Comparison of ENCODE assay signal across 15 cellular contexts in the genomic region with DNA sequence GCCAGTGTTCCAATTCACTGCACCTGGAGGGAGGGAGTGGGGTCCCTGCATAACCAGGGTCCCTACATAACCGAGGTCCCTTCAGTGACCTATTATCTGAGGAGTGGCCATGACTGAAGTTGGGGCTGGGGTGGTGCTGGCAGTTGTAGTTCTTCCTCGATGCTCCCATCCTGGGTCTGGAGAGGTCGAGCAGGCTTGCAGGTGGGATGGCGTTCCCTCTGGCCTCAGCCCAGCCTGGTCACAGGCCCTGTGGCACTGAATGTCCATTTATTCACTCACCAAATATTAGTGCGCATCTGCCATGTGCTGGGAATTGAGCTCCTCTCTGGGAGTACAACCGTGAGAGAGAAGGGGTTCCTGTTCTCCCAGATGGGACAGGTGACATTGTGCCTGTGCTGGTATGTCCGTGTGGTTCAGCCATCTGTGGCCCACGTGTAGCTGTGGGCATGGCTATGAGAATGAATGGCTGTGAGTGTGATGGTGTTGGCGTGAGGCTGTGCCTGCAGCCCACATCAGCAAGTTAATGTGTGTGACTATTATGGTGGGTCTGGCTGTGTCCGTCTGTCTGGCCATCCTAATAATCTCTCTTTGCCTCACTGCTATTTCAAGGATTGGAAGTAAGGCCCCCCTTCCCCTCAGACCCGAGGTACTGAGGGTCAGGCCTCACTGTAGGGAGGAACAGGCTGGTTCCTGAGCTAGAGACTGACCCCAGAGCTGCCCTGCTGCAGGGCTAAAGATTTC. TPM values are rescaled to one million over a fixed set of nuclear protein-coding genes. Genes with fewer than 3 reads are reported as not detected.
A peak's percentile ranks its signal among the peaks of the same experiment; 100 is the strongest.
DNase-seq lines count a peak whose midpoint lies in the region; ATAC-seq and TF ChIP-seq lines count a peak whose summit lies in the region.
"Had no signal": no experiment of that assay in that cellular context is flagged by ENCODE, and none has a peak within 500 bp of the region (broad histone marks: within the 10 kb centered on the region; RNA-seq: fewer than 3 reads in every experiment).

No MANE protein-coding gene starts in this region.

- no peak overlapping the region for H2BK120ac ChIP-seq in mesenchymal stem cell (ENCODE audit: low read depth, low read length)

- H2AK5ac ChIP-seq in mesenchymal stem cell (ENCODE audit: low read length, severe bottlenecking), result no peak overlapping the region

- no peak overlapping the region for H2BK5ac ChIP-seq in mesenchymal stem cell (ENCODE audit: low read depth, low read length, poor library complexity, severe bottlenecking)

- H4K91ac ChIP-seq in mesenchymal stem cell (ENCODE audit: low read length), result peak overlapping the region; percentile 4

- BruUV-seq in Caco-2 (replicated peaks; lab: Mats Ljungman, UMichigan), result no TSS peak

- H3K4me2 ChIP-seq in mesenchymal stem cell (ENCODE audit: low read length, poor library complexity, severe bottlenecking), result no peak overlapping the region

- DNase-seq in mesenchymal stem cell (no peak), mucosa of descending colon (no peak), Caco-2 (no peak), inferior parietal cortex (ENCODE audit: extremely low spot score) (no peak)
- DNase-seq: activated CD4-positive, alpha-beta T cell treated with anti-CD3 and anti-CD28 coated beads for 36 hours; activated CD8-positive, alpha-beta memory T cell treated with anti-CD3 and anti-CD28 coated beads, Interleukin-2, amount 50 U/mL, for 48 hours; activated gamma-delta T cell treated with Interleukin-2 at 50 U/mL for 16 hours; CD8-positive, alpha-beta T cell; NCI-H1417; NCI-H748 treated with DMSO at 0.1 percent for 48 hours; trophoblast cell had no signal

- no peak overlapping the region for H3K9ac ChIP-seq in mesenchymal stem cell (ENCODE audit: low read length)
- peak overlapping the region in 1 of 2 donors; percentile 13 for H3K9ac ChIP-seq in stomach smooth muscle (ENCODE audit: low read length in 2 of 2)

- intact Hi-C loops in mucosa of descending colon (cut with DNase I, micrococcal nuclease) (no loop called here), Caco-2 (cut with micrococcal nuclease; ENCODE audit: unreplicated experiment) (loop anchor here (5.0 kb wide), 1 partner anchor 273 kb away; no protein-coding TSS in a partner anchor)

- H2AFZ ChIP-seq in mesenchymal stem cell (ENCODE audit: low read depth, low read length), result no peak overlapping the region

- CTCF ChIA-PET in HEK293 (lab: Yijun Ruan, JAX), result interaction anchor here (0.6 to 7.8 kb wide), 8 partner anchors 12 to 957 kb away, joined by 3 to 110 read pairs (median 14); no protein-coding TSS in a partner anchor
- CTCF ChIA-PET in Caco-2 (lab: Charles Lee), result interaction anchor here (0.6 to 1.8 kb wide), 5 partner anchors 14 to 272 kb away, joined by 3 to 16 read pairs (median 6); no protein-coding TSS in a partner anchor

- H3K36me3 Mint-ChIP-seq in brain, result no peaks in the 10 kb centered on the region
- no peaks in the 10 kb centered on the region for H3K36me3 Mint-ChIP-seq in Caco-2 (ENCODE audit: insufficient read depth, unreplicated experiment)
- H3K36me3 Mint-ChIP-seq: CD8-positive, alpha-beta T cell had no signal

- no peaks in the 10 kb centered on the region for H3K79me1 ChIP-seq in mesenchymal stem cell (replicated peaks; ENCODE audit: low read length, poor library complexity, severe bottlenecking)

- peak overlapping the region; percentile 54 to 92 (median 79) for H3K27ac Mint-ChIP-seq in brain
- H3K27ac Mint-ChIP-seq in Caco-2 (ENCODE audit: unreplicated experiment), result no peak overlapping the region
- H3K27ac Mint-ChIP-seq: activated CD4-positive, alpha-beta T cell treated with anti-CD3 and anti-CD28 coated beads for 36 hours; CD8-positive, alpha-beta T cell had no signal

- peak overlapping the region in 1 of 2 experiments; percentile 62 for H3K14ac ChIP-seq in mesenchymal stem cell (ENCODE audit: low read length in 2 of 2)

- H3K4me3 Mint-ChIP-seq in brain, result peak overlapping the region in 2 of 5 experiments; percentile 5 to 61
- no peak overlapping the region for H3K4me3 Mint-ChIP-seq in Caco-2 (ENCODE audit: unreplicated experiment)
- H3K4me3 Mint-ChIP-seq: activated CD4-positive, alpha-beta T cell treated with anti-CD3 and anti-CD28 coated beads for 36 hours; CD8-positive, alpha-beta T cell had no signal

- H3K36me3 ChIP-seq in HEK293 (ENCODE audit: control insufficient read depth in 2 of 2, insufficient read depth in 1 of 2, low read length in 2 of 2) (no peaks in the 10 kb centered on the region), mesenchymal stem cell (ENCODE audit: control insufficient read depth in 1 of 2, insufficient read depth in 2 of 2, low read depth in 1 of 2, low read length in 2 of 2) (no peaks in the 10 kb centered on the region), stomach smooth muscle (ENCODE audit: control insufficient read depth in 2 of 2, insufficient read depth in 2 of 2, low read length in 2 of 2) (no peaks in the 10 kb centered on the region), mucosa of descending colon (ENCODE audit: low read depth) (no peaks in the 10 kb centered on the region), Caco-2 (ENCODE audit: control insufficient read depth, insufficient read depth, low read length) (no peaks in the 10 kb centered on the region)

- H3K4me3 ChIP-seq in HEK293 (ENCODE audit: low read depth, low read length), result no peak overlapping the region
- H3K4me3 ChIP-seq in mesenchymal stem cell (ENCODE audit: insufficient read depth in 1 of 2, low read depth in 1 of 2, low read length in 2 of 2), result no peak overlapping the region
- no peak overlapping the region for H3K4me3 ChIP-seq in stomach smooth muscle (ENCODE audit: low read length in 2 of 2)
- H3K4me3 ChIP-seq in mucosa of descending colon, result no peak overlapping the region
- no peak overlapping the region for H3K4me3 ChIP-seq in Caco-2 (ENCODE audit: low read depth, low read length)

- peaks cover 0 to 3% (median 0%) of the 10 kb centered on the region in 5 experiments for H3K9me3 Mint-ChIP-seq in brain
- no peaks in the 10 kb centered on the region for H3K9me3 Mint-ChIP-seq in Caco-2 (ENCODE audit: unreplicated experiment)
- H3K9me3 Mint-ChIP-seq: CD8-positive, alpha-beta T cell had no signal

- TF ChIP-seq CTCF in HEK293 (tag by site-specific recombination; IDR thresholded peaks at IDR 0.05) (no peak), brain (conservative IDR thresholded peaks at IDR 0.05) (no peak), mucosa of descending colon (IDR thresholded peaks at IDR 0.05) (no peak), Caco-2 (IDR thresholded peaks at IDR 0.05; ENCODE audit: insufficient read depth in 1 of 2, low read depth in 1 of 2, low read length in 1 of 2, severe bottlenecking in 1 of 2, unreplicated experiment in 1 of 2) (no peak)

- H2BK15ac ChIP-seq in mesenchymal stem cell (ENCODE audit: low read depth, poor library complexity, severe bottlenecking), result peak overlapping the region; percentile 6

- POLR2A ChIA-PET in HEK293 (lab: Yijun Ruan, JAX), result interaction anchor here (0.8 to 1.8 kb wide), 3 partner anchors 29 to 270 kb away, joined by 3 to 9 read pairs (median 4); no protein-coding TSS in a partner anchor
- POLR2A ChIA-PET in Caco-2 (lab: Charles Lee), result interaction anchor here (1.2 kb wide), 1 partner anchor 29 kb away, joined by 3 read pairs; no protein-coding TSS in a partner anchor

- H3K4ac ChIP-seq in mesenchymal stem cell (ENCODE audit: low read depth in 1 of 2, low read length in 2 of 2), result peak overlapping the region in 1 of 2 experiments; percentile 3

- H3K9me3 ChIP-seq in HEK293 (ENCODE audit: control insufficient read depth, insufficient read depth, low read depth, low read length), result no peaks in the 10 kb centered on the region
- H3K9me3 ChIP-seq in mesenchymal stem cell (ENCODE audit: control insufficient read depth, low read length), result no peaks in the 10 kb centered on the region
- H3K9me3 ChIP-seq in stomach smooth muscle (ENCODE audit: control insufficient read depth in 2 of 2, low read length in 2 of 2), result no peaks in the 10 kb centered on the region
- no peaks in the 10 kb centered on the region for H3K9me3 ChIP-seq in mucosa of descending colon
- H3K9me3 ChIP-seq in Caco-2, result no peaks in the 10 kb centered on the region

- H3K23ac ChIP-seq in mesenchymal stem cell (ENCODE audit: low read length in 2 of 2), result no peak overlapping the region

- 88% methylated on average over 10 of the region's 11 CpGs for WGBS in mesenchymal stem cell

- H3K18ac ChIP-seq in mesenchymal stem cell (ENCODE audit: low read depth in 1 of 2, low read length in 2 of 2), result no peak overlapping the region

- no peak overlapping the region for H3K27ac ChIP-seq in HEK293 (ENCODE audit: extremely low read depth, low read depth, low read length)
- H3K27ac ChIP-seq in mesenchymal stem cell (ENCODE audit: low read length, poor library complexity, severe bottlenecking), result no peak overlapping the region
- H3K27ac ChIP-seq in stomach smooth muscle (ENCODE audit: low read length), result peak overlapping the region; percentile 55

- peaks cover 3% of the 10 kb centered on the region for H3K27me3 Mint-ChIP-seq in brain
- no peaks in the 10 kb centered on the region for H3K27me3 Mint-ChIP-seq in Caco-2 (ENCODE audit: insufficient read depth, unreplicated experiment)
- H3K27me3 Mint-ChIP-seq: activated CD4-positive, alpha-beta T cell treated with anti-CD3 and anti-CD28 coated beads for 36 hours had no signal

- H3K4me1 ChIP-seq in HEK293 (ENCODE audit: control insufficient read depth, insufficient read depth, low read length), result peaks cover 5% of the 10 kb centered on the region; the same call in 1 of the 2 replicates
- H3K4me1 ChIP-seq in mesenchymal stem cell (ENCODE audit: control insufficient read depth, insufficient read depth, low read depth, low read length), result peaks cover 13% of the 10 kb centered on the region
- peaks cover 49% of the 10 kb centered on the region for H3K4me1 ChIP-seq in stomach smooth muscle (ENCODE audit: control insufficient read depth, insufficient read depth, low read length)
- H3K4me1 ChIP-seq in mucosa of descending colon (ENCODE audit: low read depth), result peaks cover 17% of the 10 kb centered on the region
- peaks cover 17% of the 10 kb centered on the region for H3K4me1 ChIP-seq in Caco-2

- peaks cover 56% of the 10 kb centered on the region for H3K4me1 Mint-ChIP-seq in brain
- peaks cover 16% of the 10 kb centered on the region for H3K4me1 Mint-ChIP-seq in Caco-2 (ENCODE audit: low read depth, unreplicated experiment)

- peak overlapping the region; percentile 8 for H4K8ac ChIP-seq in mesenchymal stem cell (ENCODE audit: low read length)

- no peak for ATAC-seq in mucosa of descending colon
- no peak for ATAC-seq in HG03045 (IDR thresholded peaks at IDR 0.05; ENCODE audit: unreplicated experiment)
- ATAC-seq: activated CD4-positive, alpha-beta T cell treated with anti-CD3 and anti-CD28 coated beads for 36 hours; CD8-positive, alpha-beta T cell had no signal

- peak overlapping the region; percentile 37 to 92 for H2BK12ac ChIP-seq in mesenchymal stem cell (ENCODE audit: low read length in 2 of 2)

- H3K27me3 ChIP-seq in mesenchymal stem cell (ENCODE audit: control insufficient read depth in 1 of 2, insufficient read depth in 1 of 2, low read length in 2 of 2), result no peaks in the 10 kb centered on the region
- no peaks in the 10 kb centered on the region for H3K27me3 ChIP-seq in stomach smooth muscle (ENCODE audit: control insufficient read depth in 1 of 2, insufficient read depth in 2 of 2, low read length in 2 of 2)
- H3K27me3 ChIP-seq in Caco-2 (replicated peaks; ENCODE audit: control insufficient read depth, insufficient read depth, low read length), result no peaks in the 10 kb centered on the region

RNA-seq across cellular contexts. Expression of gene SLC6A9, which starts 3.9 kb away (rescaled TPM):
- polyA plus RNA-seq in brain (ENCODE audit: insufficient read depth, low read depth, low replicate concordance), result 26.0 TPM
- polyA plus RNA-seq in mesenchymal stem cell (2013, experiment 1 of 2), result 18.3 TPM
- 17.6 TPM for polyA plus RNA-seq in mesenchymal stem cell (2013, experiment 2 of 2)
- total RNA-seq in mucosa of descending colon (10 to 100 TPM; 21.1 to 52.5 (median 38.1) TPM), Caco-2 (2022) (35.9 and 45.0 TPM in 2 replicates)
- total RNA-seq: CD8-positive, alpha-beta T cell had no signal

RNA-seq across cellular contexts. Expression of gene CCDC24, which starts 43.7 kb away (rescaled TPM):
- polyA plus RNA-seq in brain (ENCODE audit: insufficient read depth, low read depth, low replicate concordance), result 18.4 TPM
- 2.9 TPM for polyA plus RNA-seq in mesenchymal stem cell (2013, experiment 1 of 2)
- 3.2 TPM for polyA plus RNA-seq in mesenchymal stem cell (2013, experiment 2 of 2)
- total RNA-seq in mucosa of descending colon (10 to 100 TPM; 13.4 to 19.6 (median 16.9) TPM), Caco-2 (2022) (5.1 and 5.2 TPM in 2 replicates)

RNA-seq across cellular contexts. Expression of gene B4GALT2, which starts 56.1 kb away (rescaled TPM):
- polyA plus RNA-seq in brain (ENCODE audit: insufficient read depth, low read depth, low replicate concordance), result 91.9 TPM
- polyA plus RNA-seq in mesenchymal stem cell (2013, experiment 1 of 2), result 37.4 TPM
- 35.8 TPM for polyA plus RNA-seq in mesenchymal stem cell (2013, experiment 2 of 2)
- 10 to 100 TPM; 20.0 to 33.6 (median 28.1) TPM for total RNA-seq in mucosa of descending colon
- total RNA-seq in Caco-2 (2022), result 28.6 and 31.5 TPM in 2 replicates
